Comparison of ENCODE assay signal across 18 cellular contexts in genomic region chr6:133787859-133788505, GRCh38.
DNase-seq lines count a peak whose midpoint lies in the region; ATAC-seq and TF ChIP-seq lines count a peak whose summit lies in the region.
"Had no signal": no experiment of that assay in that cellular context is flagged by ENCODE, and none has a peak within 500 bp of the region (broad histone marks: within the 10 kb centered on the region; RNA-seq: fewer than 3 reads in every experiment).

No MANE protein-coding gene starts in this region.

- BruUV-seq in IMR-90 (replicated peaks; lab: Mats Ljungman, UMichigan): no TSS peak

- no peak for TF ChIP-seq CTCF in IMR-90 (conservative IDR thresholded peaks at IDR 0.05; ENCODE audit: low read depth, low read length)

- no peak overlapping the region for H3K23ac ChIP-seq in IMR-90 (ENCODE audit: low read depth, low read length)

- CTCF ChIA-PET in IMR-90 (lab: Yijun Ruan, JAX): no interaction called here

- H4K5ac ChIP-seq in IMR-90 (ENCODE audit: low read depth, low read length): no peak overlapping the region

- POLR2A ChIA-PET in IMR-90 (lab: Charles Lee; ENCODE audit: unreplicated experiment): no interaction called here

- peak overlapping the region; percentile 48 for H2AK9ac ChIP-seq in IMR-90 (replicated peaks; ENCODE audit: low read depth, low read length, poor library complexity)

- H4K91ac ChIP-seq in IMR-90 (ENCODE audit: insufficient read depth, low read depth, low read length): no peak overlapping the region

- no peak for TF ChIP-seq POLR2A in IMR-90 (IDR thresholded peaks at IDR 0.05; ENCODE audit: low read depth, low read length)

- ATAC-seq in IMR-90 (ENCODE audit: low read depth) (no peak), HG03342 (IDR thresholded peaks at IDR 0.05; ENCODE audit: unreplicated experiment) (no peak)
- ATAC-seq: CD8-positive, alpha-beta T cell; HCT116 had no signal

- intact Hi-C loops in IMR-90 (cut with micrococcal nuclease): no loop called here

- DNase-seq in IMR-90 (no peak), astrocyte of the hippocampus (ENCODE audit: low read depth, low spot score) (peak; percentile 35), kidney tubule cell (ENCODE audit: low spot score) (peak; percentile 52), renal cortical epithelial cell (ENCODE audit: low read depth) (peak; percentile 87), NCI-H1694 treated with DMSO at 0.1 percent for 48 hours (lab: John Stamatoyannopoulos, UW) (no peak), Kasumi-1 (lab: John Stamatoyannopoulos, UW) (no peak), retina (no peak)
- DNase-seq: Caco-2; CD4-positive, CD25-positive, alpha-beta regulatory T cell; CD8-positive, alpha-beta T cell; DMS153; DND-41; GM23248; H9 had no signal

- no peak overlapping the region for H4K8ac ChIP-seq in IMR-90 (ENCODE audit: low read depth in 2 of 2, low read length in 2 of 2)

- no peak overlapping the region for H3K4me3 ChIP-seq in IMR-90 (ENCODE audit: insufficient read depth, low read depth, low read length)
- H3K4me3 ChIP-seq: BLaER1, GM23248 had no signal

- H2BK15ac ChIP-seq in IMR-90 (ENCODE audit: low read depth, low read length): no peak overlapping the region; the same call in 2 of the 3 replicates

- no peaks in the 10 kb centered on the region for H4K20me1 ChIP-seq in IMR-90 (ENCODE audit: insufficient read depth, low read length)
- H4K20me1 ChIP-seq: BLaER1 had no signal

- no peak overlapping the region for H2BK120ac ChIP-seq in IMR-90 (ENCODE audit: low read depth, low read length)

- H3K14ac ChIP-seq in IMR-90 (replicated peaks; ENCODE audit: low read depth, low read length): 0 out of 2 replicates have a peak overlapping the region, but pooled peaks have one; percentile 36

- no peak overlapping the region for H2AFZ ChIP-seq in IMR-90 (replicated peaks; ENCODE audit: low read length, poor library complexity)
- H2AFZ ChIP-seq: GM23248 had no signal

- no peak overlapping the region for H3K56ac ChIP-seq in IMR-90 (ENCODE audit: extremely low read depth, insufficient read depth, low read length)

- dilution Hi-C loops in IMR-90 (cut with HindIII; ENCODE audit: low sequenced_read_pairs, unreplicated experiment): no loop called here

- no peak overlapping the region for H2AK5ac ChIP-seq in IMR-90 (ENCODE audit: low read depth, low read length)

- H2BK20ac ChIP-seq in IMR-90 (ENCODE audit: low read depth, low read length): peak overlapping the region; percentile 18; the same call in 1 of the 2 replicates

- TF ChIP-seq RAD21 in IMR-90 (IDR thresholded peaks at IDR 0.05; ENCODE audit: low read length): no peak

- no peak overlapping the region for H3K4ac ChIP-seq in IMR-90 (ENCODE audit: low read depth, low read length)

- H3K27ac ChIP-seq in IMR-90 (ENCODE audit: insufficient read depth, low read length): no peak overlapping the region
- H3K27ac ChIP-seq: BLaER1, C4-2B, GM23248 had no signal

- WGBS in IMR-90 (ENCODE audit: extremely low coverage in 2 of 2, insufficient read length in 1 of 2), 2 experiments: 100% methylated on average over 4 of the region's 4 CpGs; no CpG with 5 or more reads in 1 of the 2 experiments

- no peak overlapping the region for H3K4me2 ChIP-seq in IMR-90 (ENCODE audit: low read depth, low read length)
- H3K4me2 ChIP-seq: BLaER1 had no signal

- H2BK5ac ChIP-seq in IMR-90 (ENCODE audit: low read depth, low read length, poor library complexity, severe bottlenecking): no peak overlapping the region

- H3K79me1 ChIP-seq in IMR-90 (ENCODE audit: low read depth in 1 of 2, low read length in 2 of 2): no peaks in the 10 kb centered on the region

- no peak overlapping the region for H3K18ac ChIP-seq in IMR-90 (ENCODE audit: low read depth, low read length)

- no peaks in the 10 kb centered on the region for H3K36me3 ChIP-seq in IMR-90 (ENCODE audit: control insufficient read depth, insufficient read depth, low read length)
- H3K36me3 ChIP-seq: BLaER1 had no signal

- no peaks in the 10 kb centered on the region for H3K9me3 ChIP-seq in IMR-90 (ENCODE audit: control insufficient read depth, insufficient read depth, low read length)
- H3K9me3 ChIP-seq: BLaER1, Caco-2 had no signal

- H3K9me1 ChIP-seq in IMR-90 (ENCODE audit: insufficient read depth, low read length): no peaks in the 10 kb centered on the region

- in situ Hi-C loops in IMR-90 (cut with MboI; ENCODE audit: low sequenced_read_pairs): no loop called here

- no peak overlapping the region for H3K9ac ChIP-seq in IMR-90 (ENCODE audit: low read depth, low read length)
- H3K9ac ChIP-seq: BLaER1, GM23248 had no signal

- H3K4me1 ChIP-seq in IMR-90 (ENCODE audit: control insufficient read depth, insufficient read depth, low read length): no peaks in the 10 kb centered on the region
- H3K4me1 ChIP-seq: BLaER1, Caco-2 had no signal

- no peaks in the 10 kb centered on the region for H3K27me3 ChIP-seq in IMR-90 (ENCODE audit: control insufficient read depth, insufficient read depth, low read length)
- H3K27me3 ChIP-seq: BLaER1 had no signal

TF ChIP-seq in IMR-90, 13 proteins besides CTCF, POLR2A, EP300 and RAD21:
- TF ChIP-seq MXI1 (IDR thresholded peaks at IDR 0.05; ENCODE audit: borderline replicate concordance, low read depth, low read length) (no peak), NFE2L2 (IDR thresholded peaks at IDR 0.05; ENCODE audit: low read depth, low read length) (no peak), SMC3 (IDR thresholded peaks at IDR 0.05; ENCODE audit: low read depth, low read length) (no peak), ELK1 (IDR thresholded peaks at IDR 0.05; ENCODE audit: borderline replicate concordance, low read depth, low read length) (no peak), BHLHE40 (IDR thresholded peaks at IDR 0.05; ENCODE audit: low read depth, low read length) (no peak), MAZ (IDR thresholded peaks at IDR 0.05; ENCODE audit: borderline replicate concordance, low read depth, low read length) (no peak)

Comparison
In these comparisons a context has a peak if more than half of its experiments do, and no peak if none do; other contexts are left out.
1. DNase-seq: peak in astrocyte of the hippocampus (single experiment), kidney tubule cell (single experiment) and renal cortical epithelial cell (single experiment); none in IMR-90 (single experiment), NCI-H1694 treated with DMSO at 0.1 percent for 48 hours (single experiment), Kasumi-1 (0 of 2) and retina (single experiment).